Comparison of ENCODE assay signal across 14 cellular contexts in genomic region chr2:85018049-85018447, GRCh38. TPM values are rescaled to one million over a fixed set of nuclear protein-coding genes. Genes with fewer than 3 reads are reported as not detected.
DNase-seq lines count a peak whose midpoint lies in the region; ATAC-seq and TF ChIP-seq lines count a peak whose summit lies in the region.
"Had no signal": no experiment of that assay in that cellular context is flagged by ENCODE, and none has a peak within 500 bp of the region (broad histone marks: within the 10 kb centered on the region; RNA-seq: fewer than 3 reads in every experiment).

No MANE protein-coding gene starts in this region.

- intact Hi-C loops in PC-9 (cut with micrococcal nuclease; ENCODE audit: unreplicated experiment), result no loop called here

- H3K9me2 ChIP-seq in PC-9 (ENCODE audit: insufficient read depth), result no peaks in the 10 kb centered on the region

- no peaks in the 10 kb centered on the region for H3K27me3 Mint-ChIP-seq in activated T-cell treated with anti-CD3 and anti-CD28 coated beads, Interleukin-2, amount 50 U/mL, for 4 hours (ENCODE audit: low read depth)
- H3K27me3 Mint-ChIP-seq in effector memory CD8-positive, alpha-beta T cell, result no peaks in the 10 kb centered on the region
- H3K27me3 Mint-ChIP-seq: naive thymus-derived CD8-positive, alpha-beta T cell had no signal

- POLR2A ChIA-PET in PC-9 (lab: Charles Lee; ENCODE audit: unreplicated experiment), result no interaction called here

- no peaks in the 10 kb centered on the region; the same call in 1 of the 2 replicates for H3K36me3 ChIP-seq in PC-9 (ENCODE audit: low read depth)
- H3K36me3 ChIP-seq: tibial nerve had no signal

- peaks cover 59% of the 10 kb centered on the region for H3K4me1 Mint-ChIP-seq in activated T-cell treated with anti-CD3 and anti-CD28 coated beads, Interleukin-2, amount 50 U/mL, for 4 hours (ENCODE audit: low read depth)
- peaks cover 27 to 57% of the 10 kb centered on the region in 2 donors for H3K4me1 Mint-ChIP-seq in effector memory CD8-positive, alpha-beta T cell (ENCODE audit: low read depth in 2 of 2)
- H3K4me1 Mint-ChIP-seq in stimulated activated effector memory CD8-positive, alpha-beta T cell treated with anti-CD3 and anti-CD28 coated beads, Interleukin-12 subunit alpha, Interleukin-12 subunit beta, amount 100 ng/mL, for 72 hours, result peaks cover 57% of the 10 kb centered on the region

- BruUV-seq in PC-9 (replicated peaks; lab: Mats Ljungman, UMichigan), result no TSS peak

- no peaks in the 10 kb centered on the region for H3K9me3 ChIP-seq in PC-9 (ENCODE audit: insufficient read depth, low read depth)
- H3K9me3 ChIP-seq: tibial nerve had no signal

- peak; percentile 49 to 71 for ATAC-seq in activated T-cell treated with anti-CD3 and anti-CD28 coated beads, Interleukin-2, amount 50 U/mL, for 4 hours
- ATAC-seq in effector memory CD8-positive, alpha-beta T cell (replicated peaks), result no peak
- peak; percentile 89 for ATAC-seq in stimulated activated effector memory CD8-positive, alpha-beta T cell treated with anti-CD3 and anti-CD28 coated beads, Interleukin-12 subunit alpha, Interleukin-12 subunit beta, amount 100 ng/mL, for 72 hours
- ATAC-seq in HG03135 (IDR thresholded peaks at IDR 0.05; ENCODE audit: unreplicated experiment) (no peak), GM19023 (IDR thresholded peaks at IDR 0.05; ENCODE audit: unreplicated experiment) (no peak)
- ATAC-seq: naive thymus-derived CD8-positive, alpha-beta T cell had no signal

- H3K27ac ChIP-seq in PC-9, result peak overlapping the region; percentile 73
- H3K27ac ChIP-seq: coronary artery had no signal

- peaks cover 35% of the 10 kb centered on the region for H3K4me1 ChIP-seq in PC-9 (replicated peaks; ENCODE audit: insufficient read depth)

- 0 out of 2 replicates have a peak, but pooled peaks have one; percentile 3 for TF ChIP-seq CTCF in PC-9 (conservative IDR thresholded peaks at IDR 0.05)

- H4K20me1 ChIP-seq in PC-9 (ENCODE audit: insufficient read depth), result peaks cover 55% of the 10 kb centered on the region

- no peak overlapping the region for H3K4me3 ChIP-seq in PC-9
- H3K4me3 ChIP-seq: coronary artery, skin epidermis, tibial nerve had no signal

- peaks cover 57% of the 10 kb centered on the region for H3F3A ChIP-seq in PC-9 (ENCODE audit: insufficient read depth, low read depth)

- no peak for DNase-seq in activated T-cell treated with anti-CD3 and anti-CD28 coated beads, Interleukin-2, amount 50 U/mL, for 4 hours
- no peak for DNase-seq in activated T-cell treated with anti-CD3 and anti-CD28 coated beads for 4 hours
- no peak for DNase-seq in PC-9
- no peak for DNase-seq in effector memory CD8-positive, alpha-beta T cell
- no peak for DNase-seq in stimulated activated effector memory CD8-positive, alpha-beta T cell treated with anti-CD3 and anti-CD28 coated beads, Interleukin-12 subunit alpha, Interleukin-12 subunit beta, amount 100 ng/mL, for 72 hours (ENCODE audit: low spot score in 2 of 2)
- no peak for DNase-seq in stimulated activated CD4-positive, alpha-beta T cell treated with anti-CD3 and anti-CD28 coated beads, Interleukin-12 subunit alpha, Interleukin-12 subunit beta, amount 100 ng/mL, for 4 hours
- DNase-seq: activated effector memory CD4-positive, alpha-beta T cell treated with anti-CD3 and anti-CD28 coated beads, Interleukin-2, amount 50 U/mL, for 16 hours; NCI-H446 treated with DMSO at 0.1 percent for 48 hours had no signal

- CTCF ChIA-PET in PC-9 (lab: Charles Lee), result interaction anchor here (0.6 to 1.4 kb wide), 7 partner anchors 29 to 309 kb away, joined by 3 to 10 read pairs (median 5); no protein-coding TSS in a partner anchor

- peaks cover 8% of the 10 kb centered on the region for H3K36me3 Mint-ChIP-seq in activated T-cell treated with anti-CD3 and anti-CD28 coated beads, Interleukin-2, amount 50 U/mL, for 4 hours (ENCODE audit: insufficient read depth)
- H3K36me3 Mint-ChIP-seq in effector memory CD8-positive, alpha-beta T cell (ENCODE audit: insufficient read depth), result peaks cover 16% of the 10 kb centered on the region
- H3K36me3 Mint-ChIP-seq in stimulated activated effector memory CD8-positive, alpha-beta T cell treated with anti-CD3 and anti-CD28 coated beads, Interleukin-12 subunit alpha, Interleukin-12 subunit beta, amount 100 ng/mL, for 72 hours, result peaks cover 51% of the 10 kb centered on the region

- H3K27me3 ChIP-seq in PC-9 (ENCODE audit: insufficient read depth, low read depth), result no peaks in the 10 kb centered on the region
- H3K27me3 ChIP-seq: tibial nerve had no signal

- no peak overlapping the region for H3K4me2 ChIP-seq in PC-9

- no peak overlapping the region for H3K4me3 Mint-ChIP-seq in activated T-cell treated with anti-CD3 and anti-CD28 coated beads, Interleukin-2, amount 50 U/mL, for 4 hours
- peak overlapping the region; percentile 8 to 71 for H3K4me3 Mint-ChIP-seq in effector memory CD8-positive, alpha-beta T cell
- H3K4me3 Mint-ChIP-seq in stimulated activated effector memory CD8-positive, alpha-beta T cell treated with anti-CD3 and anti-CD28 coated beads, Interleukin-12 subunit alpha, Interleukin-12 subunit beta, amount 100 ng/mL, for 72 hours, result peak overlapping the region; percentile 18

- peaks cover 93% of the 10 kb centered on the region for H3K79me2 ChIP-seq in PC-9 (ENCODE audit: low read depth)

- H3K9me3 Mint-ChIP-seq in activated T-cell treated with anti-CD3 and anti-CD28 coated beads, Interleukin-2, amount 50 U/mL, for 4 hours, result no peaks in the 10 kb centered on the region
- H3K9me3 Mint-ChIP-seq in effector memory CD8-positive, alpha-beta T cell, result no peaks in the 10 kb centered on the region
- H3K9me3 Mint-ChIP-seq in stimulated activated effector memory CD8-positive, alpha-beta T cell treated with anti-CD3 and anti-CD28 coated beads, Interleukin-12 subunit alpha, Interleukin-12 subunit beta, amount 100 ng/mL, for 72 hours, result no peaks in the 10 kb centered on the region
- H3K9me3 Mint-ChIP-seq: naive thymus-derived CD8-positive, alpha-beta T cell had no signal

- no peak overlapping the region for H2AFZ ChIP-seq in PC-9

- H3K27ac Mint-ChIP-seq in effector memory CD8-positive, alpha-beta T cell, result peak overlapping the region; percentile 52 to 53
- peak overlapping the region; percentile 32 for H3K27ac Mint-ChIP-seq in stimulated activated effector memory CD8-positive, alpha-beta T cell treated with anti-CD3 and anti-CD28 coated beads, Interleukin-12 subunit alpha, Interleukin-12 subunit beta, amount 100 ng/mL, for 72 hours

RNA-seq across cellular contexts. Expression of gene KCMF1, which starts 47.1 kb away (rescaled TPM):
- total RNA-seq in activated T-cell treated with anti-CD3 and anti-CD28 coated beads, Interleukin-2, amount 50 U/mL, for 4 hours, result 100 to 1,000 TPM; 131 to 153 (median 137) TPM
- total RNA-seq in PC-9 (2021), result 95.3 and 97.8 TPM in 2 replicates

Comparison
In these comparisons a context has a peak if more than half of its experiments do, and no peak if none do; other contexts are left out.
1. ATAC-seq: peak in activated T-cell treated with anti-CD3 and anti-CD28 coated beads, Interleukin-2, amount 50 U/mL, for 4 hours (2 of 2) and stimulated activated effector memory CD8-positive, alpha-beta T cell treated with anti-CD3 and anti-CD28 coated beads, Interleukin-12 subunit alpha, Interleukin-12 subunit beta, amount 100 ng/mL, for 72 hours (single experiment); none in effector memory CD8-positive, alpha-beta T cell (single experiment), HG03135 (single experiment) and GM19023 (single experiment).